In genomic region chr11:13818325-13818724, GRCh38 we compare ENCODE assay signal across 8 cellular contexts.
"Had no signal": no experiment of that assay in that cellular context is flagged by ENCODE, and none has a peak within 500 bp of the region (broad histone marks: within the 10 kb centered on the region; RNA-seq: fewer than 3 reads in every experiment).

No MANE protein-coding gene starts in this region.

- H3K4me2 ChIP-seq: GM23338 had no signal

- H3K4me3 ChIP-seq: GM23338 had no signal

- FAIRE-seq: H1, H54 had no signal

- H2AFZ ChIP-seq: GM23338 had no signal

- DNase-seq: H9, HCEC 1CT, Karpas-422, KG1 had no signal

- H3K27ac ChIP-seq: HL-60 had no signal

- ATAC-seq: GM23338 had no signal
